ENCODE assay signal across 1 cellular context in the genomic region with DNA sequence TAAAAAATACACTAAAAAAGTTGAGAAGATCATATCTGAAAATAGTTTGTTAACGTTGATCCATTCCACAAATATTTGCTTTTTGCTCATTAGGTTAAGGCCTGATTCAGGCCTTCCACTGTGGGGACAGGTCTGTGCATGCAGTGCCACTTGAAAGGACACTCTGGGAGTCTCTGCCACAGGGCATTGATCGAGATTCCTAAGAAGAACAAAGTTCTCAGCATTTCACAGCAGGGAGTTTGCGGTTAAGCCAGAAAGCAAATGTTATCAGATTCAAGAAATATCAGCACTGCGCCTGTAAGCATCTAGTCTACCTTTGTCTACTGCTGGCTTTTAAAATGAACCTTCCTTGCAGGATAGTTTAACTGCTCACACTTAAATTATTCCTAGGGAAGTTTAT.
TF ChIP-seq lines count a peak whose summit lies in the region.

No MANE protein-coding gene starts in this region.

TF ChIP-seq in GM12878, 131 proteins besides CTCF, POLR2A, EP300 and RAD21:
- TF ChIP-seq CBFB (IDR thresholded peaks at IDR 0.05; ENCODE audit: low read depth) (no peak), RCOR1 (conservative IDR thresholded peaks at IDR 0.05; ENCODE audit: low read depth, low read length) (no peak), CHD2 (IDR thresholded peaks at IDR 0.05; ENCODE audit: borderline replicate concordance, low read depth, low read length) (no peak), NR2C1 (IDR thresholded peaks at IDR 0.05) (no peak), DPF2 (IDR thresholded peaks at IDR 0.05) (no peak), HCFC1 (IDR thresholded peaks at IDR 0.05; ENCODE audit: low read length) (no peak), YBX1 (IDR thresholded peaks at IDR 0.05) (no peak), ATF7 (IDR thresholded peaks at IDR 0.05; ENCODE audit: low read depth) (no peak), WRNIP1 (IDR thresholded peaks at IDR 0.05; ENCODE audit: borderline replicate concordance, low read depth, low read length) (no peak)
- TF ChIP-seq, protein P1, sequence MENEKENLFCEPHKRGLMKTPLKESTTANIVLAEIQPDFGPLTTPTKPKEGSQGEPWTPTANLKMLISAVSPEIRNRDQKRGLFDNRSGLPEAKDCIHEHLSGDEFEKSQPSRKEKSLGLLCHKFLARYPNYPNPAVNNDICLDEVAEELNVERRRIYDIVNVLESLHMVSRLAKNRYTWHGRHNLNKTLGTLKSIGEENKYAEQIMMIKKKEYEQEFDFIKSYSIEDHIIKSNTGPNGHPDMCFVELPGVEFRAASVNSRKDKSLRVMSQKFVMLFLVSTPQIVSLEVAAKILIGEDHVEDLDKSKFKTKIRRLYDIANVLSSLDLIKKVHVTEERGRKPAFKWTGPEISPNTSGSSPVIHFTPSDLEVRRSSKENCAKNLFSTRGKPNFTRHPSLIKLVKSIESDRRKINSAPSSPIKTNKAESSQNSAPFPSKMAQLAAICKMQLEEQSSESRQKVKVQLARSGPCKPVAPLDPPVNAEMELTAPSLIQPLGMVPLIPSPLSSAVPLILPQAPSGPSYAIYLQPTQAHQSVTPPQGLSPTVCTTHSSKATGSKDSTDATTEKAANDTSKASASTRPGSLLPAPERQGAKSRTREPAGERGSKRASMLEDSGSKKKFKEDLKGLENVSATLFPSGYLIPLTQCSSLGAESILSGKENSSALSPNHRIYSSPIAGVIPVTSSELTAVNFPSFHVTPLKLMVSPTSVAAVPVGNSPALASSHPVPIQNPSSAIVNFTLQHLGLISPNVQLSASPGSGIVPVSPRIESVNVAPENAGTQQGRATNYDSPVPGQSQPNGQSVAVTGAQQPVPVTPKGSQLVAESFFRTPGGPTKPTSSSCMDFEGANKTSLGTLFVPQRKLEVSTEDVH (IDR thresholded peaks at IDR 0.05; ENCODE audit: low read depth, partially characterized antibody), result no peak
- TF ChIP-seq, protein P2, sequence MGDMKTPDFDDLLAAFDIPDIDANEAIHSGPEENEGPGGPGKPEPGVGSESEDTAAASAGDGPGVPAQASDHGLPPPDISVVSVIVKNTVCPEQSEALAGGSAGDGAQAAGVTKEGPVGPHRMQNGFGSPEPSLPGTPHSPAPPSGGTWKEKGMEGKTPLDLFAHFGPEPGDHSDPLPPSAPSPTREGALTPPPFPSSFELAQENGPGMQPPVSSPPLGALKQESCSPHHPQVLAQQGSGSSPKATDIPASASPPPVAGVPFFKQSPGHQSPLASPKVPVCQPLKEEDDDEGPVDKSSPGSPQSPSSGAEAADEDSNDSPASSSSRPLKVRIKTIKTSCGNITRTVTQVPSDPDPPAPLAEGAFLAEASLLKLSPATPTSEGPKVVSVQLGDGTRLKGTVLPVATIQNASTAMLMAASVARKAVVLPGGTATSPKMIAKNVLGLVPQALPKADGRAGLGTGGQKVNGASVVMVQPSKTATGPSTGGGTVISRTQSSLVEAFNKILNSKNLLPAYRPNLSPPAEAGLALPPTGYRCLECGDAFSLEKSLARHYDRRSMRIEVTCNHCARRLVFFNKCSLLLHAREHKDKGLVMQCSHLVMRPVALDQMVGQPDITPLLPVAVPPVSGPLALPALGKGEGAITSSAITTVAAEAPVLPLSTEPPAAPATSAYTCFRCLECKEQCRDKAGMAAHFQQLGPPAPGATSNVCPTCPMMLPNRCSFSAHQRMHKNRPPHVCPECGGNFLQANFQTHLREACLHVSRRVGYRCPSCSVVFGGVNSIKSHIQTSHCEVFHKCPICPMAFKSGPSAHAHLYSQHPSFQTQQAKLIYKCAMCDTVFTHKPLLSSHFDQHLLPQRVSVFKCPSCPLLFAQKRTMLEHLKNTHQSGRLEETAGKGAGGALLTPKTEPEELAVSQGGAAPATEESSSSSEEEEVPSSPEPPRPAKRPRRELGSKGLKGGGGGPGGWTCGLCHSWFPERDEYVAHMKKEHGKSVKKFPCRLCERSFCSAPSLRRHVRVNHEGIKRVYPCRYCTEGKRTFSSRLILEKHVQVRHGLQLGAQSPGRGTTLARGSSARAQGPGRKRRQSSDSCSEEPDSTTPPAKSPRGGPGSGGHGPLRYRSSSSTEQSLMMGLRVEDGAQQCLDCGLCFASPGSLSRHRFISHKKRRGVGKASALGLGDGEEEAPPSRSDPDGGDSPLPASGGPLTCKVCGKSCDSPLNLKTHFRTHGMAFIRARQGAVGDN (IDR thresholded peaks at IDR 0.05), result no peak
